ENCODE assay signal across 8 cellular contexts in genomic region chr17:74759243-74759801, GRCh38. TPM values are rescaled to one million over a fixed set of nuclear protein-coding genes. Genes with fewer than 3 reads are reported as not detected.
DNase-seq lines count a peak whose midpoint lies in the region; ATAC-seq and TF ChIP-seq lines count a peak whose summit lies in the region.

No MANE protein-coding gene starts in this region.

- peaks cover 69% of the 10 kb centered on the region for H4K20me1 ChIP-seq in hepatocyte (ENCODE audit: insufficient read depth, poor library complexity, severe bottlenecking)

- H3K9me2 ChIP-seq in hepatocyte (replicated peaks; ENCODE audit: insufficient read depth) = no peaks in the 10 kb centered on the region

- no peak overlapping the region for H2AFZ ChIP-seq in hepatocyte

- 68% methylated on average over 9 of the region's 9 CpGs for WGBS in hepatocyte (ENCODE audit: low lambda C conversion rate, missing lambda C conversion rate)

- H3K36me3 ChIP-seq in WERI-Rb-1 (peaks cover 38% of the 10 kb centered on the region), hepatocyte (replicated peaks; ENCODE audit: insufficient read depth, low read depth) (no peaks in the 10 kb centered on the region), upper lobe of right lung (no peaks in the 10 kb centered on the region)

- H3K4me2 ChIP-seq in hepatocyte = peak overlapping the region; percentile 77

- H3K27ac ChIP-seq in WERI-Rb-1 = peak overlapping the region; percentile 91
- H3K27ac ChIP-seq in hepatocyte = peak overlapping the region; percentile 97
- H3K27ac ChIP-seq in upper lobe of right lung = peak overlapping the region; percentile 47

- H3K4me3 ChIP-seq in WERI-Rb-1 (ENCODE audit: low read depth, low read length) (peak overlapping the region; percentile 19), hepatocyte (no peak overlapping the region), upper lobe of right lung (no peak overlapping the region)

- ATAC-seq in HG03571 (IDR thresholded peaks at IDR 0.05; ENCODE audit: unreplicated experiment) (peak; percentile 83), upper lobe of right lung (peak; percentile 21)

- intact Hi-C loops in upper lobe of right lung (cut with DNase I) = no loop called here

- H3K9me3 ChIP-seq in WERI-Rb-1 (ENCODE audit: severe bottlenecking) (no peaks in the 10 kb centered on the region), hepatocyte (ENCODE audit: low read depth) (no peaks in the 10 kb centered on the region), upper lobe of right lung (no peaks in the 10 kb centered on the region)

- TF ChIP-seq CTCF in WERI-Rb-1 (IDR thresholded peaks at IDR 0.05; ENCODE audit: low read depth, low read length) (peak; percentile 32; the same call in 1 of the 2 replicates), hepatocyte (IDR thresholded peaks at IDR 0.05; ENCODE audit: poor library complexity) (no peak), upper lobe of right lung (IDR thresholded peaks at IDR 0.05) (no peak)

- peaks cover 83% of the 10 kb centered on the region for H3K4me1 ChIP-seq in hepatocyte (ENCODE audit: insufficient read depth)
- peaks cover 48% of the 10 kb centered on the region for H3K4me1 ChIP-seq in upper lobe of right lung

- H3K79me2 ChIP-seq in hepatocyte = peaks cover 86% of the 10 kb centered on the region

- DNase-seq in activated gamma-delta T cell treated with Interleukin-2 at 50 U/mL for 16 hours = peak; percentile 62
- no peak for DNase-seq in activated gamma-delta T cell (lab: John Stamatoyannopoulos, UW)
- peak; percentile 62 for DNase-seq in WERI-Rb-1
- DNase-seq in hepatocyte (ENCODE audit: low spot score) = no peak
- no peak for DNase-seq in upper lobe of right lung
- no peak for DNase-seq in NCI-H2029 (lab: John Stamatoyannopoulos, UW)
- DNase-seq in HuH-7 (ENCODE audit: low spot score) = no peak

- H3K27me3 ChIP-seq in WERI-Rb-1 (ENCODE audit: insufficient read depth, low read depth, severe bottlenecking) (no peaks in the 10 kb centered on the region), hepatocyte (no peaks in the 10 kb centered on the region), upper lobe of right lung (no peaks in the 10 kb centered on the region)

RNA-seq across cellular contexts. Expression of gene NHERF1, which starts 10.9 kb away (rescaled TPM):
- total RNA-seq in hepatocyte = 263 and 269 TPM in 2 replicates
- 712 and 763 TPM in 2 replicates for polyA plus RNA-seq in hepatocyte
- 28.4 TPM for total RNA-seq in upper lobe of right lung

RNA-seq across cellular contexts. Expression of gene NAT9, which starts 16.8 kb away (rescaled TPM):
- 28.6 and 29.2 TPM in 2 replicates for total RNA-seq in hepatocyte
- 34.8 and 62.9 TPM in 2 replicates for polyA plus RNA-seq in hepatocyte
- total RNA-seq in upper lobe of right lung = 40.8 TPM

RNA-seq across cellular contexts. Expression of gene RAB37, which starts 22.3 kb away (rescaled TPM):
- total RNA-seq in hepatocyte = 5.9 and 6.1 TPM in 2 replicates
- polyA plus RNA-seq in hepatocyte = 7.0 and 11.8 TPM in 2 replicates
- 6.8 TPM for total RNA-seq in upper lobe of right lung

RNA-seq across cellular contexts. Expression of gene CD300LF, which starts 46.6 kb away (rescaled TPM):
- 0.32 TPM in 1 of 2 replicates, not detected in the other for total RNA-seq in hepatocyte
- polyA plus RNA-seq in hepatocyte = 0.44 and 0.85 TPM in 2 replicates
- 38.0 TPM for total RNA-seq in upper lobe of right lung

Comparison
In these comparisons a context has a peak if more than half of its experiments do, and no peak if none do; other contexts are left out.
1. DNase-seq: peak in activated gamma-delta T cell treated with Interleukin-2 at 50 U/mL for 16 hours (single experiment) and WERI-Rb-1 (single experiment); none in activated gamma-delta T cell (single experiment), hepatocyte (single experiment), upper lobe of right lung (single experiment), NCI-H2029 (single experiment) and HuH-7 (single experiment).
2. H3K27ac ChIP-seq: peak in every context shown above with its lines; median percentile 97 in hepatocyte; 91 in WERI-Rb-1; 47 in upper lobe of right lung.